In the genomic region with DNA sequence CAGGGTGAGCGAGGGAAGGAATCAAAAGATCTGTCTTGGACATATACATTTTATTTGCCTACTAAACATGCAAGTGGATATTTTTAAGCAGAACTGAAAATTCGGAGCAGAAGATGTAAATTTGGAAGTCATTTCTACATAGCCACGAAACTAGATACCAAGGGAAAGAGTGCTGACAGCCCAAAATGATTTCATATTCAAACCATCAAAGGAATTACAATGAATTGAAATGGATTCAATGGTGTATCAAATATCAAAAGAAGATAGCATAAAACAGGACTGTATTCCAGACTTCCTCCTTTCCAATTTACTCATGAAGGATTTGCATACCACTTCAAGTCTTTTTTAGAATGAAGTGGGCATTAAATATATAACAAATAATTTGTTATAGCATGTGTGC, we compare ENCODE assay signal across 17 cellular contexts.
DNase-seq lines count a peak whose midpoint lies in the region; ATAC-seq and TF ChIP-seq lines count a peak whose summit lies in the region.
"Had no signal": no experiment of that assay in that cellular context is flagged by ENCODE, and none has a peak within 500 bp of the region (broad histone marks: within the 10 kb centered on the region; RNA-seq: fewer than 3 reads in every experiment).

No MANE protein-coding gene starts in this region.

- H3K79me2 ChIP-seq in GM23248 (ENCODE audit: insufficient read depth) (no peaks in the 10 kb centered on the region), OCI-LY3 (ENCODE audit: low read length) (no peaks in the 10 kb centered on the region)

- no peak overlapping the region for H3K4me2 ChIP-seq in GM23248 (ENCODE audit: unreplicated experiment)
- H3K4me2 ChIP-seq in OCI-LY3 (ENCODE audit: low read length): peak overlapping the region; percentile 34

- H3F3A ChIP-seq in GM23248 (ENCODE audit: insufficient read depth): peaks cover 12% of the 10 kb centered on the region

- no peaks in the 10 kb centered on the region for H4K20me1 ChIP-seq in GM23248 (ENCODE audit: insufficient read depth)
- no peaks in the 10 kb centered on the region for H4K20me1 ChIP-seq in OCI-LY3 (ENCODE audit: insufficient read depth, low read length)

- peak; percentile 34 for DNase-seq in DMS153 (lab: John Stamatoyannopoulos, UW)
- peak; percentile 1 for DNase-seq in GM23248
- peak; percentile 36 for DNase-seq in fibroblast of the aortic adventitia (ENCODE audit: low read depth)
- DNase-seq in foreskin melanocyte: no peak
- no peak for DNase-seq in NCI-H446 (lab: John Stamatoyannopoulos, UW)
- no peak for DNase-seq in lower lobe of right lung
- DNase-seq: Caco-2, DND-41, GF-D8, GOT3, NCI-H1694, NCI-H345, SIG-M5 had no signal

- intact Hi-C loops in lower lobe of right lung (cut with DNase I): no loop called here

- WGBS in GM23248 (ENCODE audit: low coverage in 1 of 2, low lambda C conversion rate in 2 of 2, missing lambda C conversion rate in 2 of 2), 2 experiments: 53 to 54% methylated on average over 3 of the region's 3 CpGs

- H3K9ac ChIP-seq in GM23248: no peak overlapping the region
- no peak overlapping the region for H3K9ac ChIP-seq in OCI-LY3 (ENCODE audit: low read length)

- TF ChIP-seq CTCF in OCI-LY3 (IDR thresholded peaks at IDR 0.05; ENCODE audit: low read depth, low read length): no peak
- TF ChIP-seq CTCF in fibroblast of the aortic adventitia (IDR thresholded peaks at IDR 0.05; ENCODE audit: insufficient read depth, low read length): no peak
- no peak for TF ChIP-seq CTCF in lower lobe of right lung (IDR thresholded peaks at IDR 0.05)

- H3K9me3 ChIP-seq in GM23248 (ENCODE audit: low read depth) (no peaks in the 10 kb centered on the region), OCI-LY3 (ENCODE audit: insufficient read depth, low read length) (no peaks in the 10 kb centered on the region), lower lobe of right lung (no peaks in the 10 kb centered on the region)
- H3K9me3 ChIP-seq: Caco-2 had no signal

- H3K9me2 ChIP-seq in GM23248 (ENCODE audit: insufficient read depth): no peaks in the 10 kb centered on the region

- ATAC-seq in lower lobe of right lung: no peak
- ATAC-seq: K562 had no signal

- H2AFZ ChIP-seq in GM23248 (no peak overlapping the region; the same call in 1 of the 2 replicates), OCI-LY3 (ENCODE audit: low read depth, low read length) (no peak overlapping the region)

- no peak overlapping the region for H3K27ac ChIP-seq in GM23248
- no peak overlapping the region for H3K27ac ChIP-seq in OCI-LY3 (ENCODE audit: low read length)
- no peak overlapping the region for H3K27ac ChIP-seq in lower lobe of right lung
- H3K27ac ChIP-seq: C4-2B, HL-60 had no signal

- H3K27me3 ChIP-seq in GM23248 (replicated peaks; ENCODE audit: insufficient read depth) (no peaks in the 10 kb centered on the region), OCI-LY3 (ENCODE audit: low read depth, low read length) (no peaks in the 10 kb centered on the region), lower lobe of right lung (ENCODE audit: low read depth) (no peaks in the 10 kb centered on the region)

- peaks cover 26% of the 10 kb centered on the region for H3K4me1 ChIP-seq in GM23248 (ENCODE audit: insufficient read depth)
- H3K4me1 ChIP-seq in OCI-LY3 (ENCODE audit: low read length): peaks cover 55% of the 10 kb centered on the region
- H3K4me1 ChIP-seq in lower lobe of right lung: no peaks in the 10 kb centered on the region
- H3K4me1 ChIP-seq: Caco-2 had no signal

- in situ Hi-C loops in GM23248 (cut with MboI): no loop called here

- H3K36me3 ChIP-seq in GM23248 (ENCODE audit: low read depth) (no peaks in the 10 kb centered on the region), OCI-LY3 (replicated peaks; ENCODE audit: low read depth, low read length) (no peaks in the 10 kb centered on the region), lower lobe of right lung (no peaks in the 10 kb centered on the region)

- no peak overlapping the region for H3K4me3 ChIP-seq in GM23248
- H3K4me3 ChIP-seq in OCI-LY3 (ENCODE audit: low read length): no peak overlapping the region
- no peak overlapping the region for H3K4me3 ChIP-seq in fibroblast of the aortic adventitia (ENCODE audit: low read depth, low read length)
- no peak overlapping the region for H3K4me3 ChIP-seq in lower lobe of right lung
- H3K4me3 ChIP-seq: K562 had no signal

Comparison
In these comparisons a context has a peak if more than half of its experiments do, and no peak if none do; other contexts are left out.
1. DNase-seq: peak in DMS153 (single experiment), GM23248 (single experiment) and fibroblast of the aortic adventitia (single experiment); none in foreskin melanocyte (single experiment), NCI-H446 (0 of 2) and lower lobe of right lung (single experiment).